9 cellular contexts compared by ENCODE assay signal in the genomic region with DNA sequence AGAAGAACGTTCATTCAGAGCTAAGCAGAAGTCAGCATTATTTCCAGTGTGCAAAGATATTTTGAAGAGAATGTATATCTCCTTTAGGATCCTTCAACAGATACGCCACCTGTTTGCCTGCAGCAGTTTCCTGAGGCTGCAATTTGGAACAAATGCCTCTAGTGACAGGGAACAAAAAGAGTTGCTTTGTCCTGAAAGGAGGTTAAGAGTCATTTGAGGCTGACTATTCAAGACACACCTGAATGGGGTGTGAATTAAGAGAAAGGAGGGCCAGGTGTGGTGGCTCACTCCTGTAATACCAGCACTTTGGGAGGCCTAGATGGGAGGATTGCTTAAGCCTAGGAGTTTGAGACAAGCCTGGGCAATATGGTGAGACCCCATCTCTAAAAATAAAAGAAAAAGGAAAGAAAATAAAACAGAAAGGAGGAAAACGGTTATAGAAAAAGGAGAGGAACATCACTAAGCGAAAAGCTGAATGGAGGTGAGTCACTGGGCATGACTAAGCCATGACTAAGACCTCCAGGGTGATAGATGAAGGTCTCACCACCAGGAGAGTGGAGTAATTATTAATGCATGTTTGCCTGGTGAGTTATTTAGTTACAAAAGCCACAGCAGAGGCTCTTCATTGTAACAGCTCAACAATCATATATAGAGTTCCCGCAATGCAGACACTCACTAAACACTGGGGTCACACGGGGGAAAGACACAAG.
DNase-seq lines count a peak whose midpoint lies in the region; ATAC-seq and TF ChIP-seq lines count a peak whose summit lies in the region.
"Had no signal": no experiment of that assay in that cellular context is flagged by ENCODE, and none has a peak within 500 bp of the region (broad histone marks: within the 10 kb centered on the region; RNA-seq: fewer than 3 reads in every experiment).

No MANE protein-coding gene starts in this region.

- no peak for TF ChIP-seq CTCF in GM13977 (IDR thresholded peaks at IDR 0.05; ENCODE audit: extremely low read depth, insufficient read depth, missing control alignments)
- TF ChIP-seq CTCF in GM23338 (conservative IDR thresholded peaks at IDR 0.05; ENCODE audit: low read depth in 2 of 2) = no peak
- TF ChIP-seq CTCF in glutamatergic neuron (IDR thresholded peaks at IDR 0.05; ENCODE audit: partially characterized antibody, unreplicated experiment) = no peak
- no peak for TF ChIP-seq CTCF in heart right ventricle (IDR thresholded peaks at IDR 0.05)

- H3K4me3 ChIP-seq in GM23338 = no peak overlapping the region
- no peak overlapping the region for H3K4me3 ChIP-seq in heart right ventricle
- H3K4me3 ChIP-seq: SK-N-MC had no signal

- H3K4me3 Mint-ChIP-seq in GM23338 = no peak overlapping the region
- no peak overlapping the region for H3K4me3 Mint-ChIP-seq in glutamatergic neuron (ENCODE audit: unreplicated experiment)
- H3K4me3 Mint-ChIP-seq in activated T-helper 1 cell treated with anti-CD3 and anti-CD28 coated beads, Interleukin-12 subunit alpha, Interleukin-12 subunit beta, Interleukin-2, Interleukin-4 antibody, amounts not matched to agents 30 ng/mL and 10 ng/mL and 1 ng/mL, durations not matched to agents 14 hours and 24 hours and 36 hours = no peak overlapping the region

- H3K9me2 ChIP-seq in GM23338 (ENCODE audit: insufficient read depth) = peaks cover 6% of the 10 kb centered on the region; the same call in 1 of the 2 replicates

- H3K27ac Mint-ChIP-seq in GM23338 (0 out of 2 replicates have a peak overlapping the region, but pooled peaks have one; percentile 36), glutamatergic neuron (ENCODE audit: unreplicated experiment) (no peak overlapping the region)
- no peak overlapping the region for H3K27ac Mint-ChIP-seq in activated T-helper 1 cell treated with anti-CD3 and anti-CD28 coated beads, Interleukin-12 subunit alpha, Interleukin-12 subunit beta, Interleukin-2, Interleukin-4 antibody, amounts not matched to agents 30 ng/mL and 10 ng/mL and 1 ng/mL, durations not matched to agents 14 hours and 24 hours and 36 hours

- intact Hi-C loops in activated T-helper 1 cell treated with anti-CD3 and anti-CD28 coated beads, Interleukin-12 subunit alpha, Interleukin-12 subunit beta, Interleukin-2, Interleukin-4 antibody, amounts not matched to agents 30 ng/mL and 10 ng/mL and 1 ng/mL, durations not matched to agents 14 hours and 24 hours and 36 hours (cut with micrococcal nuclease) = no loop called here
- intact Hi-C loops in heart right ventricle (cut with DNase I) = no loop called here

- H3K27ac ChIP-seq in GM23338 (ENCODE audit: low read depth) (no peak overlapping the region), heart right ventricle (no peak overlapping the region)
- H3K27ac ChIP-seq: SK-N-MC had no signal

- H3K4me1 ChIP-seq in GM23338 (ENCODE audit: insufficient read depth) (no peaks in the 10 kb centered on the region), heart right ventricle (no peaks in the 10 kb centered on the region)

- H3K36me3 Mint-ChIP-seq in GM23338 (ENCODE audit: low read depth) (no peaks in the 10 kb centered on the region; the same call in 2 of the 3 replicates), glutamatergic neuron (ENCODE audit: unreplicated experiment) (no peaks in the 10 kb centered on the region)
- no peaks in the 10 kb centered on the region for H3K36me3 Mint-ChIP-seq in activated T-helper 1 cell treated with anti-CD3 and anti-CD28 coated beads, Interleukin-12 subunit alpha, Interleukin-12 subunit beta, Interleukin-2, Interleukin-4 antibody, amounts not matched to agents 30 ng/mL and 10 ng/mL and 1 ng/mL, durations not matched to agents 14 hours and 24 hours and 36 hours (ENCODE audit: low read depth)

- no peaks in the 10 kb centered on the region for H3K79me2 ChIP-seq in GM23338 (replicated peaks; ENCODE audit: insufficient read depth)

- H3F3A ChIP-seq in GM23338 (replicated peaks; ENCODE audit: low read depth) = no peaks in the 10 kb centered on the region

- H3K27me3 Mint-ChIP-seq in GM23338 (ENCODE audit: insufficient read depth, low read depth, poor library complexity) = no peaks in the 10 kb centered on the region
- no peaks in the 10 kb centered on the region for H3K27me3 Mint-ChIP-seq in glutamatergic neuron (ENCODE audit: unreplicated experiment)
- peaks cover 4% of the 10 kb centered on the region for H3K27me3 Mint-ChIP-seq in activated T-helper 1 cell treated with anti-CD3 and anti-CD28 coated beads, Interleukin-12 subunit alpha, Interleukin-12 subunit beta, Interleukin-2, Interleukin-4 antibody, amounts not matched to agents 30 ng/mL and 10 ng/mL and 1 ng/mL, durations not matched to agents 14 hours and 24 hours and 36 hours (ENCODE audit: insufficient read depth)

- H3K9me3 Mint-ChIP-seq in GM23338 = peaks cover 2% of the 10 kb centered on the region; the same call in 1 of the 3 replicates
- H3K9me3 Mint-ChIP-seq in glutamatergic neuron (ENCODE audit: unreplicated experiment) = peaks cover 2% of the 10 kb centered on the region
- no peaks in the 10 kb centered on the region for H3K9me3 Mint-ChIP-seq in activated T-helper 1 cell treated with anti-CD3 and anti-CD28 coated beads, Interleukin-12 subunit alpha, Interleukin-12 subunit beta, Interleukin-2, Interleukin-4 antibody, amounts not matched to agents 30 ng/mL and 10 ng/mL and 1 ng/mL, durations not matched to agents 14 hours and 24 hours and 36 hours

- in situ Hi-C loops in GM13977 (cut with MboI; ENCODE audit: low pct_unique_long_range_greater_than_20kb, low sequenced_read_pairs, unreplicated experiment) = no loop called here

- H4K20me1 ChIP-seq in GM23338 (replicated peaks; ENCODE audit: insufficient read depth) = no peaks in the 10 kb centered on the region

- 81 to 87% methylated on average over 6 of the region's 6 CpGs for WGBS in heart right ventricle, 2 donors

- H3K9me3 ChIP-seq in heart right ventricle = peaks cover 0 to 8% (median 0%) of the 10 kb centered on the region in 11 donors

- H2AFZ ChIP-seq in GM23338 = no peak overlapping the region

- ATAC-seq in GM23338 = no peak
- ATAC-seq in GM21526 (IDR thresholded peaks at IDR 0.05; ENCODE audit: low FRiP score, unreplicated experiment) = no peak
- ATAC-seq in heart right ventricle = no peak

- H3K4me1 Mint-ChIP-seq in GM23338 = peaks cover 5% of the 10 kb centered on the region; the same call in 2 of the 3 replicates
- H3K4me1 Mint-ChIP-seq in glutamatergic neuron (ENCODE audit: low read depth, unreplicated experiment) = no peaks in the 10 kb centered on the region
- no peaks in the 10 kb centered on the region for H3K4me1 Mint-ChIP-seq in activated T-helper 1 cell treated with anti-CD3 and anti-CD28 coated beads, Interleukin-12 subunit alpha, Interleukin-12 subunit beta, Interleukin-2, Interleukin-4 antibody, amounts not matched to agents 30 ng/mL and 10 ng/mL and 1 ng/mL, durations not matched to agents 14 hours and 24 hours and 36 hours (ENCODE audit: low read depth)

- H3K4me2 ChIP-seq in GM23338 = no peak overlapping the region

- no peaks in the 10 kb centered on the region for H3K27me3 ChIP-seq in GM23338 (ENCODE audit: insufficient read depth)
- no peaks in the 10 kb centered on the region for H3K27me3 ChIP-seq in heart right ventricle

- H3K36me3 ChIP-seq in GM23338 (ENCODE audit: insufficient read depth) (no peaks in the 10 kb centered on the region), heart right ventricle (no peaks in the 10 kb centered on the region)

- DNase-seq in GM13977 (ENCODE audit: low spot score) (peak; percentile 34), GM23338 (ENCODE audit: low spot score) (no peak), NCI-H69 (lab: John Stamatoyannopoulos, UW) (peak; percentile 22), islet precursor cell (peak; percentile 83), glutamatergic neuron (no peak), heart right ventricle (no peak)
- no peak for DNase-seq in activated T-helper 1 cell treated with anti-CD3 and anti-CD28 coated beads, Interleukin-12 subunit alpha, Interleukin-12 subunit beta, Interleukin-2, Interleukin-4 antibody, amounts not matched to agents 30 ng/mL and 10 ng/mL and 1 ng/mL, durations not matched to agents 14 hours and 24 hours and 36 hours (ENCODE audit: low spot score)

TF ChIP-seq in GM23338, 12 proteins besides CTCF, POLR2A, EP300 and RAD21 (continues in another document):
- TF ChIP-seq, protein P1, sequence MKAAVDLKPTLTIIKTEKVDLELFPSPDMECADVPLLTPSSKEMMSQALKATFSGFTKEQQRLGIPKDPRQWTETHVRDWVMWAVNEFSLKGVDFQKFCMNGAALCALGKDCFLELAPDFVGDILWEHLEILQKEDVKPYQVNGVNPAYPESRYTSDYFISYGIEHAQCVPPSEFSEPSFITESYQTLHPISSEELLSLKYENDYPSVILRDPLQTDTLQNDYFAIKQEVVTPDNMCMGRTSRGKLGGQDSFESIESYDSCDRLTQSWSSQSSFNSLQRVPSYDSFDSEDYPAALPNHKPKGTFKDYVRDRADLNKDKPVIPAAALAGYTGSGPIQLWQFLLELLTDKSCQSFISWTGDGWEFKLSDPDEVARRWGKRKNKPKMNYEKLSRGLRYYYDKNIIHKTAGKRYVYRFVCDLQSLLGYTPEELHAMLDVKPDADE (IDR thresholded peaks at IDR 0.05) = no peak

Comparison
In these comparisons a context has a peak if more than half of its experiments do, and no peak if none do; other contexts are left out.
1. DNase-seq: peak in GM13977 (single experiment), NCI-H69 (single experiment) and islet precursor cell (single experiment); none in GM23338 (single experiment), glutamatergic neuron (single experiment), activated T-helper 1 cell treated with anti-CD3 and anti-CD28 coated beads, Interleukin-12 subunit alpha, Interleukin-12 subunit beta, Interleukin-2, Interleukin-4 antibody, amounts not matched to agents 30 ng/mL and 10 ng/mL and 1 ng/mL, durations not matched to agents 14 hours and 24 hours and 36 hours (single experiment) and heart right ventricle (0 of 2).